Comparison of ENCODE assay signal across 1 cellular context in genomic region chr7:23004247-23004520, GRCh38.
TF ChIP-seq lines count a peak whose summit lies in the region.

No MANE protein-coding gene starts in this region.

TF ChIP-seq in GM23338, 12 proteins besides CTCF, POLR2A, EP300 and RAD21 (continued from another document):
- TF ChIP-seq, protein P1, sequence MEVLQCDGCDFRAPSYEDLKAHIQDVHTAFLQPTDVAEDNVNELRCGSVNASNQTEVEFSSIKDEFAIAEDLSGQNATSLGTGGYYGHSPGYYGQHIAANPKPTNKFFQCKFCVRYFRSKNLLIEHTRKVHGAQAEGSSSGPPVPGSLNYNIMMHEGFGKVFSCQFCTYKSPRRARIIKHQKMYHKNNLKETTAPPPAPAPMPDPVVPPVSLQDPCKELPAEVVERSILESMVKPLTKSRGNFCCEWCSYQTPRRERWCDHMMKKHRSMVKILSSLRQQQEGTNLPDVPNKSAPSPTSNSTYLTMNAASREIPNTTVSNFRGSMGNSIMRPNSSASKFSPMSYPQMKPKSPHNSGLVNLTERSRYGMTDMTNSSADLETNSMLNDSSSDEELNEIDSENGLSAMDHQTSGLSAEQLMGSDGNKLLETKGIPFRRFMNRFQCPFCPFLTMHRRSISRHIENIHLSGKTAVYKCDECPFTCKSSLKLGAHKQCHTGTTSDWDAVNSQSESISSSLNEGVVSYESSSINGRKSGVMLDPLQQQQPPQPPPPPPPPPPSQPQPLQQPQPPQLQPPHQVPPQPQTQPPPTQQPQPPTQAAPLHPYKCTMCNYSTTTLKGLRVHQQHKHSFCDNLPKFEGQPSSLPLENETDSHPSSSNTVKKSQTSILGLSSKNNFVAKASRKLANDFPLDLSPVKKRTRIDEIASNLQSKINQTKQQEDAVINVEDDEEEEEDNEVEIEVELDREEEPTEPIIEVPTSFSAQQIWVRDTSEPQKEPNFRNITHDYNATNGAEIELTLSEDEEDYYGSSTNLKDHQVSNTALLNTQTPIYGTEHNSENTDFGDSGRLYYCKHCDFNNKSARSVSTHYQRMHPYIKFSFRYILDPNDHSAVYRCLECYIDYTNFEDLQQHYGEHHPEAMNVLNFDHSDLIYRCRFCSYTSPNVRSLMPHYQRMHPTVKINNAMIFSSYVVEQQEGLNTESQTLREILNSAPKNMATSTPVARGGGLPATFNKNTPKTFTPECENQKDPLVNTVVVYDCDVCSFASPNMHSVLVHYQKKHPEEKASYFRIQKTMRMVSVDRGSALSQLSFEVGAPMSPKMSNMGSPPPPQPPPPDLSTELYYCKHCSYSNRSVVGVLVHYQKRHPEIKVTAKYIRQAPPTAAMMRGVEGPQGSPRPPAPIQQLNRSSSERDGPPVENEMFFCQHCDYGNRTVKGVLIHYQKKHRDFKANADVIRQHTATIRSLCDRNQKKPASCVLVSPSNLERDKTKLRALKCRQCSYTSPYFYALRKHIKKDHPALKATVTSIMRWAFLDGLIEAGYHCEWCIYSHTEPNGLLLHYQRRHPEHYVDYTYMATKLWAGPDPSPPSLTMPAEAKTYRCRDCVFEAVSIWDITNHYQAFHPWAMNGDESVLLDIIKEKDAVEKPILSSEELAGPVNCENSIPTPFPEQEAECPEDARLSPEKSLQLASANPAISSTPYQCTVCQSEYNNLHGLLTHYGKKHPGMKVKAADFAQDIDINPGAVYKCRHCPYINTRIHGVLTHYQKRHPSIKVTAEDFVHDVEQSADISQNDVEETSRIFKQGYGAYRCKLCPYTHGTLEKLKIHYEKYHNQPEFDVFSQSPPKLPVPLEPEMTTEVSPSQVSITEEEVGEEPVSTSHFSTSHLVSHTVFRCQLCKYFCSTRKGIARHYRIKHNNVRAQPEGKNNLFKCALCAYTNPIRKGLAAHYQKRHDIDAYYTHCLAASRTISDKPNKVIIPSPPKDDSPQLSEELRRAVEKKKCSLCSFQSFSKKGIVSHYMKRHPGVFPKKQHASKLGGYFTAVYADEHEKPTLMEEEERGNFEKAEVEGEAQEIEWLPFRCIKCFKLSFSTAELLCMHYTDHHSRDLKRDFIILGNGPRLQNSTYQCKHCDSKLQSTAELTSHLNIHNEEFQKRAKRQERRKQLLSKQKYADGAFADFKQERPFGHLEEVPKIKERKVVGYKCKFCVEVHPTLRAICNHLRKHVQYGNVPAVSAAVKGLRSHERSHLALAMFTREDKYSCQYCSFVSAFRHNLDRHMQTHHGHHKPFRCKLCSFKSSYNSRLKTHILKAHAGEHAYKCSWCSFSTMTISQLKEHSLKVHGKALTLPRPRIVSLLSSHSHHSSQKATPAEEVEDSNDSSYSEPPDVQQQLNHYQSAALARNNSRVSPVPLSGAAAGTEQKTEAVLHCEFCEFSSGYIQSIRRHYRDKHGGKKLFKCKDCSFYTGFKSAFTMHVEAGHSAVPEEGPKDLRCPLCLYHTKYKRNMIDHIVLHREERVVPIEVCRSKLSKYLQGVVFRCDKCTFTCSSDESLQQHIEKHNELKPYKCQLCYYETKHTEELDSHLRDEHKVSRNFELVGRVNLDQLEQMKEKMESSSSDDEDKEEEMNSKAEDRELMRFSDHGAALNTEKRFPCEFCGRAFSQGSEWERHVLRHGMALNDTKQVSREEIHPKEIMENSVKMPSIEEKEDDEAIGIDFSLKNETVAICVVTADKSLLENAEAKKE (CRISPR knock-in tag; IDR thresholded peaks at IDR 0.05), result no peak
- TF ChIP-seq POLR2AphosphoS5 (IDR thresholded peaks at IDR 0.05; ENCODE audit: low read depth), result no peak
- TF ChIP-seq, protein P2, sequence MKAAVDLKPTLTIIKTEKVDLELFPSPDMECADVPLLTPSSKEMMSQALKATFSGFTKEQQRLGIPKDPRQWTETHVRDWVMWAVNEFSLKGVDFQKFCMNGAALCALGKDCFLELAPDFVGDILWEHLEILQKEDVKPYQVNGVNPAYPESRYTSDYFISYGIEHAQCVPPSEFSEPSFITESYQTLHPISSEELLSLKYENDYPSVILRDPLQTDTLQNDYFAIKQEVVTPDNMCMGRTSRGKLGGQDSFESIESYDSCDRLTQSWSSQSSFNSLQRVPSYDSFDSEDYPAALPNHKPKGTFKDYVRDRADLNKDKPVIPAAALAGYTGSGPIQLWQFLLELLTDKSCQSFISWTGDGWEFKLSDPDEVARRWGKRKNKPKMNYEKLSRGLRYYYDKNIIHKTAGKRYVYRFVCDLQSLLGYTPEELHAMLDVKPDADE (IDR thresholded peaks at IDR 0.05), result no peak
- TF ChIP-seq ZNF331 (CRISPR knock-in tag; IDR thresholded peaks at IDR 0.05; ENCODE audit: low read depth), result no peak
- TF ChIP-seq ZNF114 (CRISPR knock-in tag; IDR thresholded peaks at IDR 0.05), result no peak
- TF ChIP-seq JUNB (IDR thresholded peaks at IDR 0.05; ENCODE audit: unreplicated experiment), result no peak
